20 cellular contexts compared by ENCODE assay signal in genomic region chr7:47375590-47375989, GRCh38.
A peak's percentile ranks its signal among the peaks of the same experiment; 100 is the strongest.
DNase-seq lines count a peak whose midpoint lies in the region; ATAC-seq and TF ChIP-seq lines count a peak whose summit lies in the region.
"Had no signal": no experiment of that assay in that cellular context is flagged by ENCODE, and none has a peak within 500 bp of the region (broad histone marks: within the 10 kb centered on the region; RNA-seq: fewer than 3 reads in every experiment).

No MANE protein-coding gene starts in this region.

- ATAC-seq in GM18517 (IDR thresholded peaks at IDR 0.05; ENCODE audit: unreplicated experiment) = no peak
- ATAC-seq in stimulated activated memory B cell treated with anti-CD40 and anti-IgM and Interleukin-4, amounts not matched to agents 10 μg/mL and 1 μg/mL and 100 μg/mL, for 72 hours = no peak
- no peak for ATAC-seq in activated CD8-positive, alpha-beta T cell treated with anti-CD3 and anti-CD28 coated beads, Interleukin-2, amount 10 ng/mL, durations not matched to agents 7 days and 5 days
- ATAC-seq: gastroesophageal sphincter; HCT116; natural killer cell; stimulated activated naive B cell treated with anti-CD40 and anti-IgM and Interleukin-4, amounts not matched to agents 10 μg/mL and 1 μg/mL and 100 μg/mL, for 72 hours had no signal

- POLR2A ChIA-PET in activated CD8-positive, alpha-beta T cell treated with anti-CD3 and anti-CD28 coated beads, Interleukin-2, amount 10 ng/mL, durations not matched to agents 7 days and 5 days (lab: Charles Lee) = no interaction called here

- no peak overlapping the region for H3K4me3 Mint-ChIP-seq in HFFc6
- no peak overlapping the region for H3K4me3 Mint-ChIP-seq in stimulated activated memory B cell treated with anti-CD40 and anti-IgM and Interleukin-4, amounts not matched to agents 10 μg/mL and 1 μg/mL and 100 μg/mL, for 72 hours
- H3K4me3 Mint-ChIP-seq in activated CD8-positive, alpha-beta T cell treated with anti-CD3 and anti-CD28 coated beads, Interleukin-2, amount 10 ng/mL, durations not matched to agents 7 days and 5 days = no peak overlapping the region
- H3K4me3 Mint-ChIP-seq: natural killer cell; stimulated activated naive B cell treated with anti-CD40 and anti-IgM and Interleukin-4, amounts not matched to agents 10 μg/mL and 1 μg/mL and 100 μg/mL, for 72 hours had no signal

- peaks cover 97% of the 10 kb centered on the region for H4K20me1 ChIP-seq in osteoblast (ENCODE audit: insufficient read depth, low read length)

- no peaks in the 10 kb centered on the region for H3K36me3 ChIP-seq in osteoblast (ENCODE audit: insufficient read depth, low read length)
- H3K36me3 ChIP-seq: gastroesophageal sphincter had no signal

- H3K79me2 ChIP-seq in osteoblast (ENCODE audit: insufficient read depth, low read length) = peaks cover 2% of the 10 kb centered on the region

- peaks cover 47% of the 10 kb centered on the region for H3K4me1 Mint-ChIP-seq in HFFc6 (ENCODE audit: low read depth)
- H3K4me1 Mint-ChIP-seq in stimulated activated memory B cell treated with anti-CD40 and anti-IgM and Interleukin-4, amounts not matched to agents 10 μg/mL and 1 μg/mL and 100 μg/mL, for 72 hours = no peaks in the 10 kb centered on the region
- no peaks in the 10 kb centered on the region for H3K4me1 Mint-ChIP-seq in activated CD8-positive, alpha-beta T cell treated with anti-CD3 and anti-CD28 coated beads, Interleukin-2, amount 10 ng/mL, durations not matched to agents 7 days and 5 days (ENCODE audit: low read depth)
- H3K4me1 Mint-ChIP-seq: natural killer cell; stimulated activated naive B cell treated with anti-CD40 and anti-IgM and Interleukin-4, amounts not matched to agents 10 μg/mL and 1 μg/mL and 100 μg/mL, for 72 hours had no signal

- no peaks in the 10 kb centered on the region for H3K9me3 Mint-ChIP-seq in HFFc6
- no peaks in the 10 kb centered on the region for H3K9me3 Mint-ChIP-seq in stimulated activated memory B cell treated with anti-CD40 and anti-IgM and Interleukin-4, amounts not matched to agents 10 μg/mL and 1 μg/mL and 100 μg/mL, for 72 hours
- H3K9me3 Mint-ChIP-seq in activated CD8-positive, alpha-beta T cell treated with anti-CD3 and anti-CD28 coated beads, Interleukin-2, amount 10 ng/mL, durations not matched to agents 7 days and 5 days (ENCODE audit: insufficient read depth) = no peaks in the 10 kb centered on the region
- H3K9me3 Mint-ChIP-seq: natural killer cell; stimulated activated naive B cell treated with anti-CD40 and anti-IgM and Interleukin-4, amounts not matched to agents 10 μg/mL and 1 μg/mL and 100 μg/mL, for 72 hours had no signal

- H3K4me2 ChIP-seq in osteoblast (ENCODE audit: insufficient read depth, low read length) = peak overlapping the region; percentile 34

- no peak overlapping the region for H2AFZ ChIP-seq in osteoblast (ENCODE audit: low read length)

- peaks cover 9% of the 10 kb centered on the region; the same call in 1 of the 2 replicates for H3K36me3 Mint-ChIP-seq in HFFc6 (ENCODE audit: low read depth)
- peaks cover 16% of the 10 kb centered on the region for H3K36me3 Mint-ChIP-seq in stimulated activated memory B cell treated with anti-CD40 and anti-IgM and Interleukin-4, amounts not matched to agents 10 μg/mL and 1 μg/mL and 100 μg/mL, for 72 hours
- H3K36me3 Mint-ChIP-seq in activated CD8-positive, alpha-beta T cell treated with anti-CD3 and anti-CD28 coated beads, Interleukin-2, amount 10 ng/mL, durations not matched to agents 7 days and 5 days (ENCODE audit: low read depth) = no peaks in the 10 kb centered on the region
- H3K36me3 Mint-ChIP-seq: natural killer cell had no signal

- TF ChIP-seq CTCF in HFFc6 (IDR thresholded peaks at IDR 0.05) (no peak), fibroblast of mammary gland (conservative IDR thresholded peaks at IDR 0.05; ENCODE audit: control insufficient read depth, insufficient read depth, low read depth, low read length) (no peak), osteoblast (IDR thresholded peaks at IDR 0.05; ENCODE audit: extremely low read depth, low read depth, low read length) (no peak)

- H3K27ac Mint-ChIP-seq in HFFc6 = peak overlapping the region; percentile 58
- no peak overlapping the region for H3K27ac Mint-ChIP-seq in stimulated activated memory B cell treated with anti-CD40 and anti-IgM and Interleukin-4, amounts not matched to agents 10 μg/mL and 1 μg/mL and 100 μg/mL, for 72 hours
- no peak overlapping the region for H3K27ac Mint-ChIP-seq in activated CD8-positive, alpha-beta T cell treated with anti-CD3 and anti-CD28 coated beads, Interleukin-2, amount 10 ng/mL, durations not matched to agents 7 days and 5 days
- H3K27ac Mint-ChIP-seq: natural killer cell; stimulated activated naive B cell treated with anti-CD40 and anti-IgM and Interleukin-4, amounts not matched to agents 10 μg/mL and 1 μg/mL and 100 μg/mL, for 72 hours had no signal

- H3K9me3 ChIP-seq in osteoblast (ENCODE audit: low read depth, low read length) = no peaks in the 10 kb centered on the region
- H3K9me3 ChIP-seq: gastroesophageal sphincter, testis had no signal

- no peak overlapping the region for H3K27ac ChIP-seq in osteoblast (ENCODE audit: low read depth, low read length)
- H3K27ac ChIP-seq: gastroesophageal sphincter, testis had no signal

- H3K27me3 ChIP-seq in osteoblast (ENCODE audit: insufficient read depth, low read length) = no peaks in the 10 kb centered on the region
- H3K27me3 ChIP-seq: gastroesophageal sphincter, testis had no signal

- no peak overlapping the region for H3K4me3 ChIP-seq in fibroblast of mammary gland (ENCODE audit: control insufficient read depth, low read depth, low read length)
- no peak overlapping the region for H3K4me3 ChIP-seq in osteoblast (ENCODE audit: insufficient read depth, low read length)
- H3K4me3 ChIP-seq: gastroesophageal sphincter, testis had no signal

- peaks cover 35% of the 10 kb centered on the region for H3K4me1 ChIP-seq in osteoblast (ENCODE audit: insufficient read depth, low read length)

- CTCF ChIA-PET in activated CD8-positive, alpha-beta T cell treated with anti-CD3 and anti-CD28 coated beads, Interleukin-2, amount 10 ng/mL, durations not matched to agents 7 days and 5 days (lab: Charles Lee) = no interaction called here

- DNase-seq in AG20443 (ENCODE audit: low spot score) (peak; percentile 74), HFFc6 (no peak), fibroblast of mammary gland (ENCODE audit: low read depth) (peak; percentile 69), osteoblast (ENCODE audit: insufficient read length, low spot score, missing footprints) (peak; percentile 85), T-helper 9 cell (no peak)
- no peak for DNase-seq in activated CD8-positive, alpha-beta T cell treated with anti-CD3 and anti-CD28 coated beads, Interleukin-2, amount 10 ng/mL, durations not matched to agents 7 days and 5 days
- DNase-seq: activated CD4-positive, CD25-positive, alpha-beta regulatory T cell treated with anti-CD3 and anti-CD28 coated beads, Interleukin-2, amount 50 U/mL, for 72 hours; activated T-cell treated with anti-CD3 and anti-CD28 coated beads, Interleukin-2, amount 50 U/mL, for 1 hour; amygdala; mesendoderm; natural killer cell; NCI-H187 treated with DMSO at 0.1 percent for 48 hours; NCI-H774; small intestine; stimulated activated naive B cell treated with anti-CD40 and anti-IgM and Interleukin-4, amounts not matched to agents 10 μg/mL and 1 μg/mL and 100 μg/mL, for 72 hours; testis had no signal

- H3K27me3 Mint-ChIP-seq in HFFc6 (ENCODE audit: insufficient read depth) = peaks cover 2% of the 10 kb centered on the region; the same call in 1 of the 2 replicates
- no peaks in the 10 kb centered on the region for H3K27me3 Mint-ChIP-seq in stimulated activated memory B cell treated with anti-CD40 and anti-IgM and Interleukin-4, amounts not matched to agents 10 μg/mL and 1 μg/mL and 100 μg/mL, for 72 hours
- no peaks in the 10 kb centered on the region for H3K27me3 Mint-ChIP-seq in activated CD8-positive, alpha-beta T cell treated with anti-CD3 and anti-CD28 coated beads, Interleukin-2, amount 10 ng/mL, durations not matched to agents 7 days and 5 days (ENCODE audit: low read depth)
- H3K27me3 Mint-ChIP-seq: stimulated activated naive B cell treated with anti-CD40 and anti-IgM and Interleukin-4, amounts not matched to agents 10 μg/mL and 1 μg/mL and 100 μg/mL, for 72 hours had no signal

Comparison
In these comparisons a context has a peak if more than half of its experiments do, and no peak if none do; other contexts are left out.
1. DNase-seq: peak in AG20443 (single experiment), fibroblast of mammary gland (single experiment) and osteoblast (single experiment); none in HFFc6 (single experiment), T-helper 9 cell (single experiment) and activated CD8-positive, alpha-beta T cell treated with anti-CD3 and anti-CD28 coated beads, Interleukin-2, amount 10 ng/mL, durations not matched to agents 7 days and 5 days (single experiment).